In the genomic region with DNA sequence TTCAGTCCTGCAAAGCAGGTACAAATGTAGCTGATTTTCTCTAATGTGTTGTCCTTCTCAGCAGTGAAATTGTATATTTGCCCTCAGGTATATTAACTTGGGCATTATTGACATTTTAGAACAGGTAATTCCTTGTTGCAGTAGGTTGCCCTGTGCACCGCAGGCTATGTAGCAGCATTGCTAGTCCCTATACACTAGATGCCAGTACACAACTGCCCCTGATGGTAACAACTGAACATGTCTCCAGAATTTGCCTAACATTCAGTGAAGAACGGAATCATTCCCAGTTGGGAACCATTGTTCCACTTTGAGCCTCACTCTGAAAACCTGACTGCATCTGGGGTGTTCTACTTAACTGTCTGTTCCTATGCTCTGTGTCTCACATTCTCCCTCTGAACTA, we compare ENCODE assay signal across 2 cellular contexts.
A peak's percentile ranks its signal among the peaks of the same experiment; 100 is the strongest.
TF ChIP-seq lines count a peak whose summit lies in the region.

No MANE protein-coding gene starts in this region.

TF ChIP-seq in HEK293T, 16 proteins besides CTCF, POLR2A, EP300 and RAD21:
- TF ChIP-seq FOXA1 (IDR thresholded peaks at IDR 0.05) (no peak), SP1 (IDR thresholded peaks at IDR 0.05) (no peak), CTBP1 (IDR thresholded peaks at IDR 0.05; ENCODE audit: borderline replicate concordance) (no peak), SUZ12 (IDR thresholded peaks at IDR 0.05) (no peak), ZNF384 (IDR thresholded peaks at IDR 0.05) (no peak), NFRKB (IDR thresholded peaks at IDR 0.05) (no peak), FOXK2 (IDR thresholded peaks at IDR 0.05) (no peak), ELF4 (IDR thresholded peaks at IDR 0.05) (no peak), L3MBTL2 (conservative IDR thresholded peaks at IDR 0.05) (no peak), FOXM1 (IDR thresholded peaks at IDR 0.05; ENCODE audit: borderline replicate concordance) (no peak), LEF1 (IDR thresholded peaks at IDR 0.05; ENCODE audit: borderline replicate concordance) (no peak), TARDBP (IDR thresholded peaks at IDR 0.05) (no peak)

TF ChIP-seq in HepG2, 621 proteins besides CTCF, POLR2A, EP300 and RAD21 (continues in another document):
- TF ChIP-seq ZNF615 (CRISPR knock-in tag; IDR thresholded peaks at IDR 0.05; ENCODE audit: borderline replicate concordance) (no peak), ZMYM2 (CRISPR knock-in tag; IDR thresholded peaks at IDR 0.05) (0 out of 2 replicates have a peak, but pooled peaks have one; percentile 32), CREB1 (IDR thresholded peaks at IDR 0.05) (no peak), CREB1 (CRISPR knock-in tag; IDR thresholded peaks at IDR 0.05) (0 out of 2 replicates have a peak, but pooled peaks have one; percentile 13), MBD4 (IDR thresholded peaks at IDR 0.05; ENCODE audit: borderline replicate concordance, low read length) (no peak), PITX1 (CRISPR knock-in tag; IDR thresholded peaks at IDR 0.05) (0 out of 2 replicates have a peak, but pooled peaks have one; percentile 27), ZNF430 (CRISPR knock-in tag; IDR thresholded peaks at IDR 0.05) (0 out of 2 replicates have a peak, but pooled peaks have one; percentile 36), SALL1 (CRISPR knock-in tag; IDR thresholded peaks at IDR 0.05) (peak; percentile 31; the same call in 1 of the 2 replicates), FOXA3 (CRISPR knock-in tag; IDR thresholded peaks at IDR 0.05) (0 out of 2 replicates have a peak, but pooled peaks have one; percentile 8), ZNF543 (CRISPR knock-in tag; IDR thresholded peaks at IDR 0.05) (no peak), ZNF234 (CRISPR knock-in tag; conservative IDR thresholded peaks at IDR 0.05) (no peak), THAP11 (CRISPR knock-in tag; IDR thresholded peaks at IDR 0.05) (0 out of 2 replicates have a peak, but pooled peaks have one; percentile 10), SMC3 (IDR thresholded peaks at IDR 0.05; ENCODE audit: low read length) (peak; percentile 44; the same call in 1 of the 2 replicates), ISL2 (CRISPR knock-in tag; IDR thresholded peaks at IDR 0.05) (no peak), SRY (CRISPR knock-in tag; IDR thresholded peaks at IDR 0.05) (no peak), FOXA1 (IDR thresholded peaks at IDR 0.05) (no peak), FOXA1 (CRISPR knock-in tag; IDR thresholded peaks at IDR 0.05) (no peak), ZNF30 (CRISPR knock-in tag; IDR thresholded peaks at IDR 0.05) (no peak), ZNF383 (CRISPR knock-in tag; IDR thresholded peaks at IDR 0.05; ENCODE audit: borderline replicate concordance) (no peak), FOXJ3 (CRISPR knock-in tag; IDR thresholded peaks at IDR 0.05; ENCODE audit: borderline replicate concordance) (peak; percentile 53; the same call in 1 of the 2 replicates), ZKSCAN5 (CRISPR knock-in tag; IDR thresholded peaks at IDR 0.05) (no peak), STAG1 (CRISPR knock-in tag; IDR thresholded peaks at IDR 0.05) (peak; percentile 72), ZKSCAN8 (CRISPR knock-in tag; IDR thresholded peaks at IDR 0.05; ENCODE audit: borderline replicate concordance) (peak; percentile 51; the same call in 1 of the 2 replicates), POGZ (CRISPR knock-in tag; IDR thresholded peaks at IDR 0.05) (peak; percentile 83), ZNF441 (CRISPR knock-in tag; IDR thresholded peaks at IDR 0.05; ENCODE audit: borderline replicate concordance) (no peak), GATAD2A (CRISPR knock-in tag; IDR thresholded peaks at IDR 0.05) (peak; percentile 25; the same call in 1 of the 2 replicates), NFIB (CRISPR knock-in tag; IDR thresholded peaks at IDR 0.05; ENCODE audit: borderline replicate concordance) (no peak), MEF2D (CRISPR knock-in tag; IDR thresholded peaks at IDR 0.05) (0 out of 2 replicates have a peak, but pooled peaks have one; percentile 42), RFXAP (CRISPR knock-in tag; IDR thresholded peaks at IDR 0.05; ENCODE audit: borderline replicate concordance) (no peak), U2AF2 (IDR thresholded peaks at IDR 0.05; ENCODE audit: low read depth, low read length) (no peak), SRF (IDR thresholded peaks at IDR 0.05; ENCODE audit: low read depth, low read length) (no peak), SOX5 (CRISPR knock-in tag; IDR thresholded peaks at IDR 0.05; ENCODE audit: borderline replicate concordance) (peak; percentile 28; the same call in 1 of the 2 replicates)
- TF ChIP-seq, protein P1, sequence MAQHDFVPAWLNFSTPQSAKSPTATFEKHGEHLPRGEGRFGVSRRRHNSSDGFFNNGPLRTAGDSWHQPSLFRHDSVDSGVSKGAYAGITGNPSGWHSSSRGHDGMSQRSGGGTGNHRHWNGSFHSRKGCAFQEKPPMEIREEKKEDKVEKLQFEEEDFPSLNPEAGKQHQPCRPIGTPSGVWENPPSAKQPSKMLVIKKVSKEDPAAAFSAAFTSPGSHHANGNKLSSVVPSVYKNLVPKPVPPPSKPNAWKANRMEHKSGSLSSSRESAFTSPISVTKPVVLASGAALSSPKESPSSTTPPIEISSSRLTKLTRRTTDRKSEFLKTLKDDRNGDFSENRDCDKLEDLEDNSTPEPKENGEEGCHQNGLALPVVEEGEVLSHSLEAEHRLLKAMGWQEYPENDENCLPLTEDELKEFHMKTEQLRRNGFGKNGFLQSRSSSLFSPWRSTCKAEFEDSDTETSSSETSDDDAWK (CRISPR knock-in tag; IDR thresholded peaks at IDR 0.05): no peak
- TF ChIP-seq, protein P2, sequence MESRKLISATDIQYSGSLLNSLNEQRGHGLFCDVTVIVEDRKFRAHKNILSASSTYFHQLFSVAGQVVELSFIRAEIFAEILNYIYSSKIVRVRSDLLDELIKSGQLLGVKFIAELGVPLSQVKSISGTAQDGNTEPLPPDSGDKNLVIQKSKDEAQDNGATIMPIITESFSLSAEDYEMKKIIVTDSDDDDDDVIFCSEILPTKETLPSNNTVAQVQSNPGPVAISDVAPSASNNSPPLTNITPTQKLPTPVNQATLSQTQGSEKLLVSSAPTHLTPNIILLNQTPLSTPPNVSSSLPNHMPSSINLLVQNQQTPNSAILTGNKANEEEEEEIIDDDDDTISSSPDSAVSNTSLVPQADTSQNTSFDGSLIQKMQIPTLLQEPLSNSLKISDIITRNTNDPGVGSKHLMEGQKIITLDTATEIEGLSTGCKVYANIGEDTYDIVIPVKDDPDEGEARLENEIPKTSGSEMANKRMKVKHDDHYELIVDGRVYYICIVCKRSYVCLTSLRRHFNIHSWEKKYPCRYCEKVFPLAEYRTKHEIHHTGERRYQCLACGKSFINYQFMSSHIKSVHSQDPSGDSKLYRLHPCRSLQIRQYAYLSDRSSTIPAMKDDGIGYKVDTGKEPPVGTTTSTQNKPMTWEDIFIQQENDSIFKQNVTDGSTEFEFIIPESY (CRISPR knock-in tag; IDR thresholded peaks at IDR 0.05): no peak
- TF ChIP-seq, protein P3, sequence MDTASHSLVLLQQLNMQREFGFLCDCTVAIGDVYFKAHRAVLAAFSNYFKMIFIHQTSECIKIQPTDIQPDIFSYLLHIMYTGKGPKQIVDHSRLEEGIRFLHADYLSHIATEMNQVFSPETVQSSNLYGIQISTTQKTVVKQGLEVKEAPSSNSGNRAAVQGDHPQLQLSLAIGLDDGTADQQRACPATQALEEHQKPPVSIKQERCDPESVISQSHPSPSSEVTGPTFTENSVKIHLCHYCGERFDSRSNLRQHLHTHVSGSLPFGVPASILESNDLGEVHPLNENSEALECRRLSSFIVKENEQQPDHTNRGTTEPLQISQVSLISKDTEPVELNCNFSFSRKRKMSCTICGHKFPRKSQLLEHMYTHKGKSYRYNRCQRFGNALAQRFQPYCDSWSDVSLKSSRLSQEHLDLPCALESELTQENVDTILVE (CRISPR knock-in tag; IDR thresholded peaks at IDR 0.05): 0 out of 2 replicates have a peak, but pooled peaks have one; percentile 43
- TF ChIP-seq, protein P4, sequence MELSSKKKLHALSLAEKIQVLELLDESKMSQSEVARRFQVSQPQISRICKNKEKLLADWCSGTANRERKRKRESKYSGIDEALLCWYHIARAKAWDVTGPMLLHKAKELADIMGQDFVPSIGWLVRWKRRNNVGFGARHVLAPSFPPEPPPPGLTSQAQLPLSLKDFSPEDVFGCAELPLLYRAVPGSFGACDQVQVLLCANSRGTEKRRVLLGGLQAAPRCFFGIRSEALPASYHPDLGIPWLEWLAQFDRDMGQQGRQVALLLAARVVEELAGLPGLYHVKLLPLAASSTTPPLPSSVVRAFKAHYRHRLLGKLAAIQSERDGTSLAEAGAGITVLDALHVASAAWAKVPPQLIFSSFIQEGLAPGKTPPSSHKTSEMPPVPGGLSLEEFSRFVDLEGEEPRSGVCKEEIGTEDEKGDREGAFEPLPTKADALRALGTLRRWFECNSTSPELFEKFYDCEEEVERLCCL (CRISPR knock-in tag; IDR thresholded peaks at IDR 0.05; ENCODE audit: borderline replicate concordance): no peak
- TF ChIP-seq, protein P5, sequence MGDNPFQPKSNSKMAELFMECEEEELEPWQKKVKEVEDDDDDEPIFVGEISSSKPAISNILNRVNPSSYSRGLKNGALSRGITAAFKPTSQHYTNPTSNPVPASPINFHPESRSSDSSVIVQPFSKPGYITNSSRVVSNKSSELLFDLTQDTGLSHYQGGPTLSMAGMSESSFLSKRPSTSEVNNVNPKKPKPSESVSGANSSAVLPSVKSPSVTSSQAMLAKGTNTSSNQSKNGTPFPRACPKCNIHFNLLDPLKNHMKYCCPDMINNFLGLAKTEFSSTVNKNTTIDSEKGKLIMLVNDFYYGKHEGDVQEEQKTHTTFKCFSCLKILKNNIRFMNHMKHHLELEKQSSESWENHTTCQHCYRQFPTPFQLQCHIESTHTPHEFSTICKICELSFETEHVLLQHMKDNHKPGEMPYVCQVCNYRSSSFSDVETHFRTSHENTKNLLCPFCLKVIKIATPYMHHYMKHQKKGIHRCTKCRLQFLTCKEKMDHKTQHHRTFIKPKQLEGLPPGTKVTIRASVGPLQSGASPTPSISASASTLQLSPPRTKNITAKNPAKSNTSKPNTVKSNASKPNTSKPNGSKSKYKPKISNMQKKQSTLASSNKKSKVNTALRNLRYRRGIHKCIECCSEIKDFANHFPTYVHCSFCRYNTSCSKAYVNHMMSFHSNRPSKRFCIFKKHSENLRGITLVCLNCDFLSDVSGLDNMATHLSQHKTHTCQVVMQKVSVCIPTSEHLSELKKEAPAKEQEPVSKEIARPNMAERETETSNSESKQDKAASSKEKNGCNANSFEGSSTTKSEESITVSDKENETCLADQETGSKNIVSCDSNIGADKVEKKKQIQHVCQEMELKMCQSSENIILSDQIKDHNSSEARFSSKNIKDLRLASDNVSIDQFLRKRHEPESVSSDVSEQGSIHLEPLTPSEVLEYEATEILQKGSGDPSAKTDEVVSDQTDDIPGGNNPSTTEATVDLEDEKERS (CRISPR knock-in tag; IDR thresholded peaks at IDR 0.05): peak; percentile 66; the same call in 1 of the 2 replicates
- TF ChIP-seq, protein P6, sequence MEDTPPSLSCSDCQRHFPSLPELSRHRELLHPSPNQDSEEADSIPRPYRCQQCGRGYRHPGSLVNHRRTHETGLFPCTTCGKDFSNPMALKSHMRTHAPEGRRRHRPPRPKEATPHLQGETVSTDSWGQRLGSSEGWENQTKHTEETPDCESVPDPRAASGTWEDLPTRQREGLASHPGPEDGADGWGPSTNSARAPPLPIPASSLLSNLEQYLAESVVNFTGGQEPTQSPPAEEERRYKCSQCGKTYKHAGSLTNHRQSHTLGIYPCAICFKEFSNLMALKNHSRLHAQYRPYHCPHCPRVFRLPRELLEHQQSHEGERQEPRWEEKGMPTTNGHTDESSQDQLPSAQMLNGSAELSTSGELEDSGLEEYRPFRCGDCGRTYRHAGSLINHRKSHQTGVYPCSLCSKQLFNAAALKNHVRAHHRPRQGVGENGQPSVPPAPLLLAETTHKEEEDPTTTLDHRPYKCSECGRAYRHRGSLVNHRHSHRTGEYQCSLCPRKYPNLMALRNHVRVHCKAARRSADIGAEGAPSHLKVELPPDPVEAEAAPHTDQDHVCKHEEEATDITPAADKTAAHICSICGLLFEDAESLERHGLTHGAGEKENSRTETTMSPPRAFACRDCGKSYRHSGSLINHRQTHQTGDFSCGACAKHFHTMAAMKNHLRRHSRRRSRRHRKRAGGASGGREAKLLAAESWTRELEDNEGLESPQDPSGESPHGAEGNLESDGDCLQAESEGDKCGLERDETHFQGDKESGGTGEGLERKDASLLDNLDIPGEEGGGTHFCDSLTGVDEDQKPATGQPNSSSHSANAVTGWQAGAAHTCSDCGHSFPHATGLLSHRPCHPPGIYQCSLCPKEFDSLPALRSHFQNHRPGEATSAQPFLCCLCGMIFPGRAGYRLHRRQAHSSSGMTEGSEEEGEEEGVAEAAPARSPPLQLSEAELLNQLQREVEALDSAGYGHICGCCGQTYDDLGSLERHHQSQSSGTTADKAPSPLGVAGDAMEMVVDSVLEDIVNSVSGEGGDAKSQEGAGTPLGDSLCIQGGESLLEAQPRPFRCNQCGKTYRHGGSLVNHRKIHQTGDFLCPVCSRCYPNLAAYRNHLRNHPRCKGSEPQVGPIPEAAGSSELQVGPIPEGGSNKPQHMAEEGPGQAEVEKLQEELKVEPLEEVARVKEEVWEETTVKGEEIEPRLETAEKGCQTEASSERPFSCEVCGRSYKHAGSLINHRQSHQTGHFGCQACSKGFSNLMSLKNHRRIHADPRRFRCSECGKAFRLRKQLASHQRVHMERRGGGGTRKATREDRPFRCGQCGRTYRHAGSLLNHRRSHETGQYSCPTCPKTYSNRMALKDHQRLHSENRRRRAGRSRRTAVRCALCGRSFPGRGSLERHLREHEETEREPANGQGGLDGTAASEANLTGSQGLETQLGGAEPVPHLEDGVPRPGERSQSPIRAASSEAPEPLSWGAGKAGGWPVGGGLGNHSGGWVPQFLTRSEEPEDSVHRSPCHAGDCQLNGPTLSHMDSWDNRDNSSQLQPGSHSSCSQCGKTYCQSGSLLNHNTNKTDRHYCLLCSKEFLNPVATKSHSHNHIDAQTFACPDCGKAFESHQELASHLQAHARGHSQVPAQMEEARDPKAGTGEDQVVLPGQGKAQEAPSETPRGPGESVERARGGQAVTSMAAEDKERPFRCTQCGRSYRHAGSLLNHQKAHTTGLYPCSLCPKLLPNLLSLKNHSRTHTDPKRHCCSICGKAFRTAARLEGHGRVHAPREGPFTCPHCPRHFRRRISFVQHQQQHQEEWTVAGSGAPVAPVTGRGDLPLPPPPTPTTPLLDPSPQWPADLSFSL (CRISPR knock-in tag; IDR thresholded peaks at IDR 0.05): peak; percentile 27; the same call in 1 of the 2 replicates
- TF ChIP-seq, protein P7, sequence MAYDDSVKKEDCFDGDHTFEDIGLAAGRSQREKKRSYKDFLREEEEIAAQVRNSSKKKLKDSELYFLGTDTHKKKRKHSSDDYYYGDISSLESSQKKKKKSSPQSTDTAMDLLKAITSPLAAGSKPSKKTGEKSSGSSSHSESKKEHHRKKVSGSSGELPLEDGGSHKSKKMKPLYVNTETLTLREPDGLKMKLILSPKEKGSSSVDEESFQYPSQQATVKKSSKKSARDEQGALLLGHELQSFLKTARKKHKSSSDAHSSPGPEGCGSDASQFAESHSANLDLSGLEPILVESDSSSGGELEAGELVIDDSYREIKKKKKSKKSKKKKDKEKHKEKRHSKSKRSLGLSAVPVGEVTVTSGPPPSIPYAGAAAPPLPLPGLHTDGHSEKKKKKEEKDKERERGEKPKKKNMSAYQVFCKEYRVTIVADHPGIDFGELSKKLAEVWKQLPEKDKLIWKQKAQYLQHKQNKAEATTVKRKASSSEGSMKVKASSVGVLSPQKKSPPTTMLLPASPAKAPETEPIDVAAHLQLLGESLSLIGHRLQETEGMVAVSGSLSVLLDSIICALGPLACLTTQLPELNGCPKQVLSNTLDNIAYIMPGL (CRISPR knock-in tag; IDR thresholded peaks at IDR 0.05; ENCODE audit: borderline replicate concordance in 1 of 2, low read depth in 1 of 2): 0 out of 4 replicates have a peak, but pooled peaks of 1 of the 2 experiments have one; percentile 21
